Comparison of ENCODE assay signal across 31 cellular contexts in the genomic region with DNA sequence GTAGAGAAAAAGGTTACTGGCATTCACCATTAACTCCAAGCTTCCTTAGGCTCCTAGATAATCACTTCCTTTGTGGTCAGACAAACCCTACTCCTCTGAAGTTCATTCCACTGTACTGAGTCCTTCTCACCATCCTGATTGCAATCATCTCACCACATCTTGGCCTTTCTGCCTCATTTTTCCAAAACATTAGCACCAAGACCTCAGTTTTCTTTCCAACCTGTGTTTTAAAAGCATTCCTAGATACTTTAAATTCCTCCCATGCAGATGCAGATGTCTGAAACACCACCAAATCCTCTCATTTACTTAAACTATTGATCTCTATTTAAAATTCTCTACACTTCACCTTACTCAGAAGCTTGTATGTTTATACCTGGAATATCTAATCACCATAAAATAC.
DNase-seq lines count a peak whose midpoint lies in the region; ATAC-seq and TF ChIP-seq lines count a peak whose summit lies in the region.
"Had no signal": no experiment of that assay in that cellular context is flagged by ENCODE, and none has a peak within 500 bp of the region (broad histone marks: within the 10 kb centered on the region; RNA-seq: fewer than 3 reads in every experiment).

No MANE protein-coding gene starts in this region.

- H3K4me1 ChIP-seq in H9 (ENCODE audit: insufficient read depth, low read length) (peaks cover 2% of the 10 kb centered on the region; the same call in 1 of the 2 replicates), SJCRH30 (no peaks in the 10 kb centered on the region)
- H3K4me1 ChIP-seq: BLaER1 treated with 17β-estradiol and CSF1 and Interleukin-3, amounts not matched to agents 10 nM and 100 nM; Caco-2; esophagus squamous epithelium; gastrocnemius medialis; psoas muscle; tibial artery had no signal

- H3K27ac Mint-ChIP-seq in H9: peak overlapping the region; percentile 80 to 96 (median 95); a peak in 6 of 7 replicates
- H3K27ac Mint-ChIP-seq: activated CD4-positive, alpha-beta T cell treated with anti-CD3 and anti-CD28 coated beads, Interleukin-2, amount 10 ng/mL, durations not matched to agents 7 days and 5 days; activated naive CD8-positive, alpha-beta T cell treated with anti-CD3 and anti-CD28 coated beads, Interleukin-2, amount 10 ng/mL, durations not matched to agents 7 days and 5 days; brain; natural killer cell had no signal

- no peak overlapping the region for H2BK12ac ChIP-seq in H9 (ENCODE audit: insufficient read length, low read depth, low read length)

- no peaks in the 10 kb centered on the region for H3K79me2 ChIP-seq in H9 (ENCODE audit: insufficient read depth, low read length)

- H4K20me1 ChIP-seq in H9 (ENCODE audit: control insufficient read depth, insufficient read depth, insufficient read length): no peaks in the 10 kb centered on the region
- H4K20me1 ChIP-seq: BLaER1 treated with 17β-estradiol and CSF1 and Interleukin-3, amounts not matched to agents 10 nM and 100 nM had no signal

- H3K18ac ChIP-seq in H9 (ENCODE audit: insufficient read length, low read depth, low read length): no peak overlapping the region

- H3K4me3 ChIP-seq in choroid plexus epithelial cell (ENCODE audit: low read depth, low read length) (no peak overlapping the region), SJCRH30 (no peak overlapping the region)
- H3K4me3 ChIP-seq: BLaER1 treated with 17β-estradiol and CSF1 and Interleukin-3, amounts not matched to agents 10 nM and 100 nM; esophagus squamous epithelium; gastrocnemius medialis; lung; mucosa of descending colon; psoas muscle; tibial artery had no signal

- no peak overlapping the region for H3K23ac ChIP-seq in H9 (ENCODE audit: insufficient read length, low read depth, low read length)

- DNase-seq in H9: no peak
- DNase-seq in KBM-7: peak; percentile 12
- DNase-seq in choroid plexus epithelial cell (ENCODE audit: low read depth): peak; percentile 4
- peak; percentile 9 for DNase-seq in renal cortical epithelial cell (ENCODE audit: low read depth)
- DNase-seq in SJCRH30: no peak
- DNase-seq in DMS79 treated with DMSO at 0.1 percent for 48 hours (lab: John Stamatoyannopoulos, UW): no peak
- DNase-seq in left colon: no peak
- DNase-seq: activated CD4-positive, alpha-beta T cell treated with anti-CD3 and anti-CD28 coated beads, Interleukin-2, amount 10 ng/mL, durations not matched to agents 7 days and 5 days; activated effector memory CD4-positive, alpha-beta T cell treated with anti-CD3 and anti-CD28 coated beads, Interleukin-2, amount 50 U/mL, for 16 hours; activated naive CD8-positive, alpha-beta T cell treated with anti-CD3 and anti-CD28 coated beads, Interleukin-2, amount 10 ng/mL, durations not matched to agents 7 days and 5 days; activated T-cell treated with anti-CD3 and anti-CD28 coated beads, Interleukin-2, amount 50 U/mL, for 1 hour; Caco-2; cerebellar nuclear complex; DND-41; esophagus squamous epithelium; gastrocnemius medialis; IMR-90; mucosa of descending colon; natural killer cell; NCI-H1694; NCI-H446; NCI-H748 treated with DMSO at 0.1 percent for 48 hours; occipital lobe; psoas muscle; stimulated activated CD4-positive, alpha-beta T cell treated with anti-CD3 and anti-CD28 coated beads, Interleukin-4, amount 100 ng/mL, for 24 hours; SW 1271; T-helper 9 cell; tibial artery had no signal

- in situ Hi-C loops in KBM-7 (cut with MboI; ENCODE audit: low pct_unique_long_range_greater_than_20kb, low sequenced_read_pairs): no loop called here

- no peaks in the 10 kb centered on the region for H3K9me3 ChIP-seq in H9 (ENCODE audit: control insufficient read depth, low read depth, low read length)
- no peaks in the 10 kb centered on the region for H3K9me3 ChIP-seq in SJCRH30 (replicated peaks)
- H3K9me3 ChIP-seq: BLaER1 treated with 17β-estradiol and CSF1 and Interleukin-3, amounts not matched to agents 10 nM and 100 nM; Caco-2; esophagus squamous epithelium; gastrocnemius medialis; psoas muscle; tibial artery had no signal

- H3K4me1 Mint-ChIP-seq in H9: peaks cover 19 to 20% of the 10 kb centered on the region in 2 experiments
- H3K4me1 Mint-ChIP-seq: activated naive CD8-positive, alpha-beta T cell treated with anti-CD3 and anti-CD28 coated beads, Interleukin-2, amount 10 ng/mL, durations not matched to agents 7 days and 5 days; brain had no signal

- H2AFZ ChIP-seq in H9 (ENCODE audit: low read length): no peak overlapping the region

- no peak overlapping the region for H2BK15ac ChIP-seq in H9 (ENCODE audit: low read depth, low read length)

- no peaks in the 10 kb centered on the region for H3K36me3 ChIP-seq in SJCRH30
- H3K36me3 ChIP-seq: BLaER1 treated with 17β-estradiol and CSF1 and Interleukin-3, amounts not matched to agents 10 nM and 100 nM; esophagus squamous epithelium; gastrocnemius medialis; tibial artery had no signal

- H4K91ac ChIP-seq in H9 (ENCODE audit: insufficient read length, low read depth, low read length): no peak overlapping the region

- no peak overlapping the region for H2AK5ac ChIP-seq in H9 (ENCODE audit: insufficient read length, low read length)

- no peak for TF ChIP-seq CTCF in H9 (conservative IDR thresholded peaks at IDR 0.05)
- no peak for TF ChIP-seq CTCF in choroid plexus epithelial cell (conservative IDR thresholded peaks at IDR 0.05; ENCODE audit: low read depth, low read length)

- no peak overlapping the region for H3K14ac ChIP-seq in H9 (ENCODE audit: insufficient read depth, low read length)

- no peak overlapping the region for H3T11ph ChIP-seq in H9 (ENCODE audit: low read length)

- H3K27ac ChIP-seq in H9 (ENCODE audit: insufficient read length, low read depth, low read length) (peak overlapping the region; percentile 69), SJCRH30 (no peak overlapping the region)
- H3K27ac ChIP-seq: BLaER1 treated with 17β-estradiol and CSF1 and Interleukin-3, amounts not matched to agents 10 nM and 100 nM; esophagus squamous epithelium; gastrocnemius medialis; psoas muscle; tibial artery had no signal

- no peak overlapping the region for H2BK120ac ChIP-seq in H9 (ENCODE audit: low read depth, low read length, poor library complexity, severe bottlenecking)

- no peak overlapping the region for H3K56ac ChIP-seq in H9 (ENCODE audit: insufficient read length, low read depth, low read length)

- no peaks in the 10 kb centered on the region for H3K23me2 ChIP-seq in H9 (ENCODE audit: insufficient read length, low read depth, low read length, poor library complexity, severe bottlenecking)

- H2BK5ac ChIP-seq in H9 (ENCODE audit: insufficient read length, low read length): no peak overlapping the region

- H3K79me1 ChIP-seq in H9 (ENCODE audit: insufficient read depth, low read depth, low read length, poor library complexity, severe bottlenecking): no peaks in the 10 kb centered on the region

- no peak overlapping the region for H3K4ac ChIP-seq in H9 (ENCODE audit: low read depth, low read length)

- no peaks in the 10 kb centered on the region for H3K27me3 ChIP-seq in H9 (ENCODE audit: insufficient read depth, low read length)
- H3K27me3 ChIP-seq in SJCRH30: no peaks in the 10 kb centered on the region
- H3K27me3 ChIP-seq: BLaER1 treated with 17β-estradiol and CSF1 and Interleukin-3, amounts not matched to agents 10 nM and 100 nM; esophagus squamous epithelium; gastrocnemius medialis; tibial artery had no signal

- H3K9me3 Mint-ChIP-seq in H9: no peaks in the 10 kb centered on the region

- intact Hi-C loops in left colon (cut with DNase I, micrococcal nuclease): no loop called here

- H3K36me3 Mint-ChIP-seq in H9 (ENCODE audit: insufficient read depth in 1 of 3, low read depth in 3 of 3): no peaks in the 10 kb centered on the region; a peak in 1 of 7 replicates
- H3K36me3 Mint-ChIP-seq: activated naive CD8-positive, alpha-beta T cell treated with anti-CD3 and anti-CD28 coated beads, Interleukin-2, amount 10 ng/mL, durations not matched to agents 7 days and 5 days; brain; natural killer cell had no signal

- peak overlapping the region; percentile 6 for H3K4me2 ChIP-seq in H9 (ENCODE audit: insufficient read depth, insufficient read length, low read length)
- H3K4me2 ChIP-seq: BLaER1 treated with 17β-estradiol and CSF1 and Interleukin-3, amounts not matched to agents 10 nM and 100 nM had no signal

- H4K5ac ChIP-seq in H9 (ENCODE audit: insufficient read length, low read depth, low read length): no peak overlapping the region

- H3K27me3 Mint-ChIP-seq in H9 (ENCODE audit: low read depth): no peaks in the 10 kb centered on the region
- H3K27me3 Mint-ChIP-seq: activated CD4-positive, alpha-beta T cell treated with anti-CD3 and anti-CD28 coated beads, Interleukin-2, amount 10 ng/mL, durations not matched to agents 7 days and 5 days; activated naive CD8-positive, alpha-beta T cell treated with anti-CD3 and anti-CD28 coated beads, Interleukin-2, amount 10 ng/mL, durations not matched to agents 7 days and 5 days had no signal

- no peak for ATAC-seq in left colon
- ATAC-seq: gastrocnemius medialis, mucosa of descending colon, natural killer cell, psoas muscle had no signal

- no peak overlapping the region for H3K9ac ChIP-seq in H9 (ENCODE audit: extremely low read depth, insufficient read length, low read length)
- H3K9ac ChIP-seq: BLaER1 treated with 17β-estradiol and CSF1 and Interleukin-3, amounts not matched to agents 10 nM and 100 nM had no signal

- no peak overlapping the region for H2BK20ac ChIP-seq in H9 (ENCODE audit: low read depth, low read length, poor library complexity, severe bottlenecking)

- H3K4me3 Mint-ChIP-seq in H9: no peak overlapping the region
- H3K4me3 Mint-ChIP-seq: activated CD4-positive, alpha-beta T cell treated with anti-CD3 and anti-CD28 coated beads, Interleukin-2, amount 10 ng/mL, durations not matched to agents 7 days and 5 days; activated naive CD8-positive, alpha-beta T cell treated with anti-CD3 and anti-CD28 coated beads, Interleukin-2, amount 10 ng/mL, durations not matched to agents 7 days and 5 days; brain; natural killer cell had no signal

- H4K8ac ChIP-seq in H9 (replicated peaks; ENCODE audit: insufficient read length, low read depth, low read length): no peak overlapping the region

Comparison
In these comparisons a context has a peak if more than half of its experiments do, and no peak if none do; other contexts are left out.
1. DNase-seq: peak in KBM-7 (single experiment), choroid plexus epithelial cell (single experiment) and renal cortical epithelial cell (single experiment); none in H9 (single experiment), SJCRH30 (0 of 2), DMS79 treated with DMSO at 0.1 percent for 48 hours (single experiment) and left colon (0 of 2).